8 cellular contexts compared by ENCODE assay signal in the genomic region with DNA sequence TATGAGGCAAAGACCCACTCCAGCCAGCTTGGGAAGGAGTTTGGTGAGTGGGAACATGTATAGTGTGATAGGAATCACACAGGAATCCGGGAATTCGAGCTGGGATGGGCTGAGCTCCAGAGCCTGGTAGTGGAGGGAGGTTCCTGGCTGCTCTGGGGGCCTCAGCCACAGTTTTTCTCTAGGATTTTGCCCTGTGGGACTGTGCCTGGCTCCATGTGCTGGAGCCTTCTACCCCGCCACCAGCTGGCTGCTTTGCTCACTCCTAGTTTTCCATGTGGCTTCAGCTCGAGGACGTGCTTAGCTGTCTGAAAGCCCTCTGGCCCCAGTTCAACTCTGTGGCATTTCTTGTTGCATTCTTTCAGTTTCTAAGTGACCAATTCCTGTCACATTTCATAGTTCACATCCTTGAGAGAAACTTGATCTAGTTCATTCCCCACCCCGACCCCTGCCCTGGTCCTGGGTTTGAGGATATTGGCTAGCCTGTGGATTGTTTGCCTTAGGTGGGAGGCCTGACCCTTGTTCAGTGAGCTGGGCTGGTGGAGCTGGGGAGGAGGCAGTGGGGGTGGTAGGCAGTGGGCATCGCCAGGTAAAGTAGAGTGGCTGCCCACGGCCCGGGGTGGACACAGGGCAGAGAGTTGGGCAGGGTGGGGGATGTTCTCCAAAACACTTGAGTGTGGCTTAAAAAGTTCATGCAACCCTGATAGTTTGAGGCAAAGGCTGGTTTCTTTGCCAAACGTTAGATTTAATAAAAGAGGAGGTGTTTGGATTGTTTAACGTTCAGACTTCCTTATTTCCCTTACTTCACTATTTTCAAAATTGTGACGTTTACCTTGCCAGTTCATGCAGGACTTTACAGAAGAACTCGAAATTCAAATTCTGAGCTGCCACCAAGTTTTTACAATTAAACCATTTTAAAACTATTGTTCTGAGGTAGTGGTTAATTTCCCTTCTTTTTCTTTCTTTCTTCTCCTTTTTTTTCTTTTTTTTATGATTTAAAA. TPM values are rescaled to one million over a fixed set of nuclear protein-coding genes. Genes with fewer than 3 reads are reported as not detected.
DNase-seq lines count a peak whose midpoint lies in the region; ATAC-seq and TF ChIP-seq lines count a peak whose summit lies in the region.

No MANE protein-coding gene starts in this region.

- peak overlapping the region; percentile 85 for H3K27ac ChIP-seq in temporal lobe (ENCODE audit: low read depth, low read length)
- H3K27ac ChIP-seq in effector memory CD4-positive, alpha-beta T cell (ENCODE audit: insufficient read depth, low read length, poor library complexity, severe bottlenecking), result no peak overlapping the region

- no peaks in the 10 kb centered on the region for H3K27me3 Mint-ChIP-seq in central memory CD8-positive, alpha-beta T cell

- TF ChIP-seq POLR2A in lower leg skin (IDR thresholded peaks at IDR 0.05), result no peak

- no peak for TF ChIP-seq CTCF in lower leg skin (IDR thresholded peaks at IDR 0.05)

- peaks cover 20% of the 10 kb centered on the region for H3K36me3 ChIP-seq in effector memory CD4-positive, alpha-beta T cell (ENCODE audit: control insufficient read depth, insufficient read depth, low read length)

- intact Hi-C loops in lower leg skin (cut with DNase I; ENCODE audit: low total_unique reads), result no loop called here

- H3K9me3 ChIP-seq in effector memory CD4-positive, alpha-beta T cell (ENCODE audit: control insufficient read depth, low read length), result no peaks in the 10 kb centered on the region

- no peaks in the 10 kb centered on the region for H3K9me3 Mint-ChIP-seq in central memory CD8-positive, alpha-beta T cell

- H3K4me1 Mint-ChIP-seq in central memory CD8-positive, alpha-beta T cell, result peaks cover 51% of the 10 kb centered on the region

- peaks cover 6% of the 10 kb centered on the region for H3K4me1 ChIP-seq in effector memory CD4-positive, alpha-beta T cell (ENCODE audit: control insufficient read depth, insufficient read depth, low read length, poor library complexity, severe bottlenecking)

- no peaks in the 10 kb centered on the region for H3K27me3 ChIP-seq in effector memory CD4-positive, alpha-beta T cell (replicated peaks; ENCODE audit: control insufficient read depth, insufficient read depth, low read length, poor library complexity, severe bottlenecking)

- peaks cover 32% of the 10 kb centered on the region for H3K36me3 Mint-ChIP-seq in central memory CD8-positive, alpha-beta T cell (ENCODE audit: insufficient read depth)

- DNase-seq in GM04503 (ENCODE audit: low read depth) (peak; percentile 70), MV-4-11 (lab: John Stamatoyannopoulos, UW) (peak; percentile 61), lower leg skin (ENCODE audit: low spot score in 2 of 2) (peak; percentile 59 to 91)
- no peak for DNase-seq in central memory CD8-positive, alpha-beta T cell (ENCODE audit: low spot score in 2 of 2)
- no peak for DNase-seq in effector memory CD4-positive, alpha-beta T cell

- H3K4me3 Mint-ChIP-seq in central memory CD8-positive, alpha-beta T cell, result no peak overlapping the region

- no peak overlapping the region for H3K4me3 ChIP-seq in lower leg skin (ENCODE audit: low read depth, poor library complexity, severe bottlenecking)
- no peak overlapping the region for H3K4me3 ChIP-seq in effector memory CD4-positive, alpha-beta T cell (ENCODE audit: insufficient read depth, low read depth, low read length, poor library complexity, severe bottlenecking)

- peak overlapping the region; percentile 38 for H3K27ac Mint-ChIP-seq in central memory CD8-positive, alpha-beta T cell (ENCODE audit: low read depth)

- WGBS in lower leg skin, 2 donors, result 45 to 46% methylated on average over 13 of the region's 13 CpGs

- no peak for ATAC-seq in central memory CD8-positive, alpha-beta T cell (replicated peaks; ENCODE audit: extremely low read depth, poor library complexity, severe bottlenecking)
- ATAC-seq in HG03039 (IDR thresholded peaks at IDR 0.05; ENCODE audit: unreplicated experiment) (no peak), HG03442 (IDR thresholded peaks at IDR 0.05; ENCODE audit: unreplicated experiment) (no peak)

RNA-seq across cellular contexts. Expression of a gene that starts 5.2 kb away (rescaled TPM):
- total RNA-seq in lower leg skin (10 to 100 TPM; 19.1 to 59.5 (median 46.3) TPM), temporal lobe (80.4 TPM)

Comparison
In these comparisons a context has a peak if more than half of its experiments do, and no peak if none do; other contexts are left out.
1. DNase-seq: peak in GM04503 (single experiment), MV-4-11 (single experiment) and lower leg skin (2 of 2); none in central memory CD8-positive, alpha-beta T cell (0 of 2) and effector memory CD4-positive, alpha-beta T cell (0 of 3).